Comparison of ENCODE assay signal across 22 cellular contexts in genomic region chr14:101689039-101689501, GRCh38.
DNase-seq lines count a peak whose midpoint lies in the region; ATAC-seq, FAIRE-seq and TF ChIP-seq lines count a peak whose summit lies in the region.
"Had no signal": no experiment of that assay in that cellular context is flagged by ENCODE, and none has a peak within 500 bp of the region (broad histone marks: within the 10 kb centered on the region; RNA-seq: fewer than 3 reads in every experiment).

No MANE protein-coding gene starts in this region.

- no peak overlapping the region for H3K9ac ChIP-seq in K562 (ENCODE audit: insufficient read depth in 1 of 2, low read depth in 2 of 2, low read length in 2 of 2)
- H3K9ac ChIP-seq: BLaER1 treated with 17β-estradiol and CSF1 and Interleukin-3, amounts not matched to agents 10 nM and 100 nM had no signal

- H3K4me2 ChIP-seq in K562 (ENCODE audit: insufficient read depth, low read length): no peak overlapping the region
- H3K4me2 ChIP-seq: A549; BLaER1 treated with 17β-estradiol and CSF1 and Interleukin-3, amounts not matched to agents 10 nM and 100 nM had no signal

- H3K79me2 ChIP-seq in K562 (ENCODE audit: control insufficient read depth, insufficient read depth, low read length): no peaks in the 10 kb centered on the region

- no peaks in the 10 kb centered on the region for H3K9me1 ChIP-seq in K562 (ENCODE audit: control insufficient read depth, insufficient read depth, low read length)

- DNase-seq in right cardiac atrium: no peak
- DNase-seq in left ventricle myocardium superior: no peak
- no peak for DNase-seq in K562 (ENCODE audit: extremely low read depth in 1 of 4, low spot score in 3 of 4)
- DNase-seq in mesenteric fat pad (ENCODE audit: low spot score): peak; percentile 75
- no peak for DNase-seq in upper lobe of right lung
- no peak for DNase-seq in NCI-H146 treated with DMSO at 0.1 percent for 48 hours (lab: John Stamatoyannopoulos, UW; ENCODE audit: unreplicated experiment)
- no peak for DNase-seq in NCI-H146 (lab: John Stamatoyannopoulos, UW)
- DNase-seq: AML-193; Caco-2; Calu3; CD4-positive, alpha-beta T cell; CD8-positive, alpha-beta T cell; DMS79 treated with DMSO at 0.1 percent for 48 hours; GF-D8 had no signal

- TF ChIP-seq RAD21 in K562 (CRISPR knock-in tag; conservative IDR thresholded peaks at IDR 0.05 in 1 of 2, IDR thresholded peaks at IDR 0.05 in 1 of 2): no peak

- TF ChIP-seq EP300 in K562 (IDR thresholded peaks at IDR 0.05; ENCODE audit: low read length): no peak

- TF ChIP-seq CTCF in K562 (IDR thresholded peaks at IDR 0.05 in 2 of 3, conservative IDR thresholded peaks at IDR 0.05 in 1 of 3; ENCODE audit: insufficient read depth in 2 of 3, low read depth in 1 of 3, low read length in 3 of 3) (no peak), upper lobe of right lung (IDR thresholded peaks at IDR 0.05) (no peak)

- 95% methylated on average over 25 of the region's 25 CpGs for WGBS in right cardiac atrium
- WGBS in K562 (ENCODE audit: insufficient coverage, low coverage, missing lambda C conversion rate): 96% methylated on average over 4 of the region's 25 CpGs

- in situ Hi-C loops in K562 (cut with MboI): no loop called here

- H3K9me3 ChIP-seq in right cardiac atrium (ENCODE audit: control insufficient read depth, low read length) (no peaks in the 10 kb centered on the region), K562 (replicated peaks; ENCODE audit: control insufficient read depth, insufficient read depth, low read depth, low read length) (peaks cover 20% of the 10 kb centered on the region), upper lobe of right lung (no peaks in the 10 kb centered on the region)
- H3K9me3 ChIP-seq: A549, Caco-2 had no signal

- no TSS peak for BruUV-seq in K562 (replicated peaks; lab: Mats Ljungman, UMichigan)

- ATAC-seq in right cardiac atrium (peak; percentile 29 to 38), left ventricle myocardium superior (no peak), K562 (no peak), upper lobe of right lung (peak; percentile 9), GM18873 (IDR thresholded peaks at IDR 0.05; ENCODE audit: low FRiP score, unreplicated experiment) (no peak)
- ATAC-seq: A549; CD8-positive, alpha-beta T cell had no signal

- no peaks in the 10 kb centered on the region for H4K20me1 ChIP-seq in K562 (replicated peaks; ENCODE audit: control insufficient read depth, insufficient read depth, low read length)
- H4K20me1 ChIP-seq: BLaER1 treated with 17β-estradiol and CSF1 and Interleukin-3, amounts not matched to agents 10 nM and 100 nM had no signal

- H3K27ac ChIP-seq in right cardiac atrium (ENCODE audit: low read length) (no peak overlapping the region), K562 (ENCODE audit: extremely low read depth, low read depth, low read length) (no peak overlapping the region), upper lobe of right lung (no peak overlapping the region)
- H3K27ac ChIP-seq: 22Rv1; A549; BLaER1 treated with 17β-estradiol and CSF1 and Interleukin-3, amounts not matched to agents 10 nM and 100 nM; C4-2B had no signal

- POLR2A ChIA-PET in K562 (lab: Yijun Ruan, JAX): no interaction called here

- H3K4me1 ChIP-seq in right cardiac atrium (ENCODE audit: control insufficient read depth, insufficient read depth, low read length) (no peaks in the 10 kb centered on the region), K562 (replicated peaks in 1 of 2; ENCODE audit: control insufficient read depth in 2 of 2, insufficient read depth in 2 of 2, low read length in 2 of 2) (peaks cover 14 to 22% of the 10 kb centered on the region in 2 experiments; a peak in 4 of 5 replicates), upper lobe of right lung (no peaks in the 10 kb centered on the region)
- H3K4me1 ChIP-seq: A549, Caco-2 had no signal

- no peak for TF ChIP-seq POLR2A in K562 (conservative IDR thresholded peaks at IDR 0.05)

- intact Hi-C loops in right cardiac atrium (cut with DNase I) (no loop called here), left ventricle myocardium superior (cut with micrococcal nuclease) (no loop called here), K562 (cut with micrococcal nuclease) (loop anchor here (5.0 kb wide), 1 partner anchor 398 kb away; the partner anchor contains the start of gene HSP90AA1), upper lobe of right lung (cut with DNase I) (no loop called here)

- H2AFZ ChIP-seq in K562 (ENCODE audit: low read depth, low read length): no peak overlapping the region

- H3K36me3 ChIP-seq in K562 (ENCODE audit: control insufficient read depth, insufficient read depth, low read length): no peaks in the 10 kb centered on the region
- H3K36me3 ChIP-seq in upper lobe of right lung: no peaks in the 10 kb centered on the region
- H3K36me3 ChIP-seq: BLaER1 treated with 17β-estradiol and CSF1 and Interleukin-3, amounts not matched to agents 10 nM and 100 nM had no signal

- CTCF ChIA-PET in K562 (lab: Yijun Ruan, JAX; ENCODE audit: low intra/inter-chr PET ratio): interaction anchor here (0.6 kb wide), 1 partner anchor 567 kb away, joined by 3 read pairs; no protein-coding TSS in a partner anchor

- H3K27me3 ChIP-seq in right cardiac atrium (ENCODE audit: control insufficient read depth, insufficient read depth) (no peaks in the 10 kb centered on the region), K562 (ENCODE audit: control insufficient read depth in 2 of 2, insufficient read depth in 2 of 2, low read length in 2 of 2) (no peaks in the 10 kb centered on the region), upper lobe of right lung (no peaks in the 10 kb centered on the region)
- H3K27me3 ChIP-seq: BLaER1 treated with 17β-estradiol and CSF1 and Interleukin-3, amounts not matched to agents 10 nM and 100 nM had no signal

- FAIRE-seq in K562 (lab: Jason Lieb, UNC): no peak
- FAIRE-seq: A549, D721Med, G401.6, GM12891 had no signal

- no peak overlapping the region for H3K4me3 ChIP-seq in right cardiac atrium (ENCODE audit: low read length)
- H3K4me3 ChIP-seq in K562: no peak overlapping the region
- no peak overlapping the region for H3K4me3 ChIP-seq in upper lobe of right lung
- H3K4me3 ChIP-seq: A549; BLaER1 treated with 17β-estradiol and CSF1 and Interleukin-3, amounts not matched to agents 10 nM and 100 nM had no signal

TF ChIP-seq in K562, 482 proteins besides CTCF, POLR2A, EP300 and RAD21:
- no peak for TF ChIP-seq XRCC5 (IDR thresholded peaks at IDR 0.05; ENCODE audit: low read depth, low read length)
- TF ChIP-seq HDAC8 (tag; IDR thresholded peaks at IDR 0.05): no peak
- TF ChIP-seq GABPA (tag; conservative IDR thresholded peaks at IDR 0.05; ENCODE audit: low read depth): no peak
- TF ChIP-seq ZBTB33 (CRISPR knock-in tag; IDR thresholded peaks at IDR 0.05): peak; percentile 58
- no peak for TF ChIP-seq ZNF586 (CRISPR knock-in tag; conservative IDR thresholded peaks at IDR 0.05)
- TF ChIP-seq CBX1 (IDR thresholded peaks at IDR 0.05; ENCODE audit: low read depth): 0 out of 2 replicates have a peak, but pooled peaks have one; percentile 33
- TF ChIP-seq NUFIP1 (IDR thresholded peaks at IDR 0.05; ENCODE audit: partially characterized antibody): no peak
- no peak for TF ChIP-seq PATZ1 (CRISPR knock-in tag; IDR thresholded peaks at IDR 0.05; ENCODE audit: borderline replicate concordance)
- TF ChIP-seq TBP (optimal IDR thresholded peaks at IDR 0.05; ENCODE audit: low read depth, low read length): no peak
TF ChIP-seq in K562: peak in this region for 2.

Comparison
In these comparisons a context has a peak if more than half of its experiments do, and no peak if none do; other contexts are left out.
1. ATAC-seq: peak in right cardiac atrium (2 of 2) and upper lobe of right lung (single experiment); none in left ventricle myocardium superior (single experiment), K562 (single experiment) and GM18873 (single experiment).